In genomic region chr19:44912854-44913253, GRCh38 we compare ENCODE assay signal across 1 cellular context.
TF ChIP-seq lines count a peak whose summit lies in the region.

No MANE protein-coding gene starts in this region.

TF ChIP-seq in HepG2, 621 proteins besides CTCF, POLR2A, EP300 and RAD21 (continued from another document and continues in another):
- TF ChIP-seq PRDM15 (CRISPR knock-in tag; IDR thresholded peaks at IDR 0.05) = no peak
- no peak for TF ChIP-seq ZKSCAN8 (CRISPR knock-in tag; IDR thresholded peaks at IDR 0.05; ENCODE audit: borderline replicate concordance)
- peak in 1 of 2 experiments; percentile 60; a peak in 1 of 4 replicates for TF ChIP-seq KLF16 (CRISPR knock-in tag; IDR thresholded peaks at IDR 0.05)
- no peak for TF ChIP-seq ZNF451 (CRISPR knock-in tag; IDR thresholded peaks at IDR 0.05)
- no peak for TF ChIP-seq ZNF33A (CRISPR knock-in tag; IDR thresholded peaks at IDR 0.05; ENCODE audit: borderline replicate concordance)
- no peak for TF ChIP-seq ZSCAN22 (CRISPR knock-in tag; IDR thresholded peaks at IDR 0.05)
- peak; percentile 91 for TF ChIP-seq BCL6 (CRISPR knock-in tag; IDR thresholded peaks at IDR 0.05)
- TF ChIP-seq FUBP1 (CRISPR knock-in tag; IDR thresholded peaks at IDR 0.05; ENCODE audit: borderline replicate concordance) = no peak
- TF ChIP-seq CBX1 (IDR thresholded peaks at IDR 0.05; ENCODE audit: low read depth) = no peak
- TF ChIP-seq NR2C2 (CRISPR knock-in tag; IDR thresholded peaks at IDR 0.05; ENCODE audit: borderline replicate concordance) = peak; percentile 75
- TF ChIP-seq, protein P1, sequence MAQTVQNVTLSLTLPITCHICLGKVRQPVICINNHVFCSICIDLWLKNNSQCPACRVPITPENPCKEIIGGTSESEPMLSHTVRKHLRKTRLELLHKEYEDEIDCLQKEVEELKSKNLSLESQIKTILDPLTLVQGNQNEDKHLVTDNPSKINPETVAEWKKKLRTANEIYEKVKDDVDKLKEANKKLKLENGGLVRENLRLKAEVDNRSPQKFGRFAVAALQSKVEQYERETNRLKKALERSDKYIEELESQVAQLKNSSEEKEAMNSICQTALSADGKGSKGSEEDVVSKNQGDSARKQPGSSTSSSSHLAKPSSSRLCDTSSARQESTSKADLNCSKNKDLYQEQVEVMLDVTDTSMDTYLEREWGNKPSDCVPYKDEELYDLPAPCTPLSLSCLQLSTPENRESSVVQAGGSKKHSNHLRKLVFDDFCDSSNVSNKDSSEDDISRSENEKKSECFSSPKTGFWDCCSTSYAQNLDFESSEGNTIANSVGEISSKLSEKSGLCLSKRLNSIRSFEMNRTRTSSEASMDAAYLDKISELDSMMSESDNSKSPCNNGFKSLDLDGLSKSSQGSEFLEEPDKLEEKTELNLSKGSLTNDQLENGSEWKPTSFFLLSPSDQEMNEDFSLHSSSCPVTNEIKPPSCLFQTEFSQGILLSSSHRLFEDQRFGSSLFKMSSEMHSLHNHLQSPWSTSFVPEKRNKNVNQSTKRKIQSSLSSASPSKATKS (CRISPR knock-in tag; IDR thresholded peaks at IDR 0.05) = no peak
- no peak for TF ChIP-seq ZNF496 (CRISPR knock-in tag; IDR thresholded peaks at IDR 0.05; ENCODE audit: insufficient replicate concordance)
- no peak for TF ChIP-seq ZNF20 (CRISPR knock-in tag; IDR thresholded peaks at IDR 0.05)
- no peak for TF ChIP-seq ZNF274 (CRISPR knock-in tag; IDR thresholded peaks at IDR 0.05)
- TF ChIP-seq ZNF501 (CRISPR knock-in tag; IDR thresholded peaks at IDR 0.05) = no peak
- TF ChIP-seq, protein P2, sequence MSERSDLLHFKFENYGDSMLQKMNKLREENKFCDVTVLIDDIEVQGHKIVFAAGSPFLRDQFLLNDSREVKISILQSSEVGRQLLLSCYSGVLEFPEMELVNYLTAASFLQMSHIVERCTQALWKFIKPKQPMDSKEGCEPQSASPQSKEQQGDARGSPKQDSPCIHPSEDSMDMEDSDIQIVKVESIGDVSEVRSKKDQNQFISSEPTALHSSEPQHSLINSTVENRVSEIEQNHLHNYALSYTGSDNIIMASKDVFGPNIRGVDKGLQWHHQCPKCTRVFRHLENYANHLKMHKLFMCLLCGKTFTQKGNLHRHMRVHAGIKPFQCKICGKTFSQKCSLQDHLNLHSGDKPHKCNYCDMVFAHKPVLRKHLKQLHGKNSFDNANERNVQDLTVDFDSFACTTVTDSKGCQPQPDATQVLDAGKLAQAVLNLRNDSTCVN (CRISPR knock-in tag; IDR thresholded peaks at IDR 0.05; ENCODE audit: borderline replicate concordance) = 0 out of 2 replicates have a peak, but pooled peaks have one; percentile 48
- TF ChIP-seq SRSF9 (IDR thresholded peaks at IDR 0.05; ENCODE audit: borderline replicate concordance, insufficient read depth, low read depth, low read length, poor library complexity, severe bottlenecking) = no peak
- TF ChIP-seq IKZF5 (CRISPR knock-in tag; IDR thresholded peaks at IDR 0.05) = peak; percentile 77
- no peak for TF ChIP-seq ATM (IDR thresholded peaks at IDR 0.05; ENCODE audit: borderline replicate concordance)
- TF ChIP-seq, protein P3, sequence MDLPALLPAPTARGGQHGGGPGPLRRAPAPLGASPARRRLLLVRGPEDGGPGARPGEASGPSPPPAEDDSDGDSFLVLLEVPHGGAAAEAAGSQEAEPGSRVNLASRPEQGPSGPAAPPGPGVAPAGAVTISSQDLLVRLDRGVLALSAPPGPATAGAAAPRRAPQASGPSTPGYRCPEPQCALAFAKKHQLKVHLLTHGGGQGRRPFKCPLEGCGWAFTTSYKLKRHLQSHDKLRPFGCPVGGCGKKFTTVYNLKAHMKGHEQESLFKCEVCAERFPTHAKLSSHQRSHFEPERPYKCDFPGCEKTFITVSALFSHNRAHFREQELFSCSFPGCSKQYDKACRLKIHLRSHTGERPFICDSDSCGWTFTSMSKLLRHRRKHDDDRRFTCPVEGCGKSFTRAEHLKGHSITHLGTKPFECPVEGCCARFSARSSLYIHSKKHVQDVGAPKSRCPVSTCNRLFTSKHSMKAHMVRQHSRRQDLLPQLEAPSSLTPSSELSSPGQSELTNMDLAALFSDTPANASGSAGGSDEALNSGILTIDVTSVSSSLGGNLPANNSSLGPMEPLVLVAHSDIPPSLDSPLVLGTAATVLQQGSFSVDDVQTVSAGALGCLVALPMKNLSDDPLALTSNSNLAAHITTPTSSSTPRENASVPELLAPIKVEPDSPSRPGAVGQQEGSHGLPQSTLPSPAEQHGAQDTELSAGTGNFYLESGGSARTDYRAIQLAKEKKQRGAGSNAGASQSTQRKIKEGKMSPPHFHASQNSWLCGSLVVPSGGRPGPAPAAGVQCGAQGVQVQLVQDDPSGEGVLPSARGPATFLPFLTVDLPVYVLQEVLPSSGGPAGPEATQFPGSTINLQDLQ (CRISPR knock-in tag; IDR thresholded peaks at IDR 0.05) = no peak
- TF ChIP-seq, protein P4, sequence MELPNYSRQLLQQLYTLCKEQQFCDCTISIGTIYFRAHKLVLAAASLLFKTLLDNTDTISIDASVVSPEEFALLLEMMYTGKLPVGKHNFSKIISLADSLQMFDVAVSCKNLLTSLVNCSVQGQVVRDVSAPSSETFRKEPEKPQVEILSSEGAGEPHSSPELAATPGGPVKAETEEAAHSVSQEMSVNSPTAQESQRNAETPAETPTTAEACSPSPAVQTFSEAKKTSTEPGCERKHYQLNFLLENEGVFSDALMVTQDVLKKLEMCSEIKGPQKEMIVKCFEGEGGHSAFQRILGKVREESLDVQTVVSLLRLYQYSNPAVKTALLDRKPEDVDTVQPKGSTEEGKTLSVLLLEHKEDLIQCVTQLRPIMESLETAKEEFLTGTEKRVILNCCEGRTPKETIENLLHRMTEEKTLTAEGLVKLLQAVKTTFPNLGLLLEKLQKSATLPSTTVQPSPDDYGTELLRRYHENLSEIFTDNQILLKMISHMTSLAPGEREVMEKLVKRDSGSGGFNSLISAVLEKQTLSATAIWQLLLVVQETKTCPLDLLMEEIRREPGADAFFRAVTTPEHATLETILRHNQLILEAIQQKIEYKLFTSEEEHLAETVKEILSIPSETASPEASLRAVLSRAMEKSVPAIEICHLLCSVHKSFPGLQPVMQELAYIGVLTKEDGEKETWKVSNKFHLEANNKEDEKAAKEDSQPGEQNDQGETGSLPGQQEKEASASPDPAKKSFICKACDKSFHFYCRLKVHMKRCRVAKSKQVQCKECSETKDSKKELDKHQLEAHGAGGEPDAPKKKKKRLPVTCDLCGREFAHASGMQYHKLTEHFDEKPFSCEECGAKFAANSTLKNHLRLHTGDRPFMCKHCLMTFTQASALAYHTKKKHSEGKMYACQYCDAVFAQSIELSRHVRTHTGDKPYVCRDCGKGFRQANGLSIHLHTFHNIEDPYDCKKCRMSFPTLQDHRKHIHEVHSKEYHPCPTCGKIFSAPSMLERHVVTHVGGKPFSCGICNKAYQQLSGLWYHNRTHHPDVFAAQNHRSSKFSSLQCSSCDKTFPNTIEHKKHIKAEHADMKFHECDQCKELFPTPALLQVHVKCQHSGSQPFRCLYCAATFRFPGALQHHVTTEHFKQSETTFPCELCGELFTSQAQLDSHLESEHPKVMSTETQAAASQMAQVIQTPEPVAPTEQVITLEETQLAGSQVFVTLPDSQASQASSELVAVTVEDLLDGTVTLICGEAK (IDR thresholded peaks at IDR 0.05) = no peak
- TF ChIP-seq, protein P4 (CRISPR knock-in tag; IDR thresholded peaks at IDR 0.05) = 0 out of 2 replicates have a peak, but pooled peaks have one; percentile 21
- no peak for TF ChIP-seq DNMT1 (CRISPR knock-in tag; IDR thresholded peaks at IDR 0.05)
- TF ChIP-seq, protein P5, sequence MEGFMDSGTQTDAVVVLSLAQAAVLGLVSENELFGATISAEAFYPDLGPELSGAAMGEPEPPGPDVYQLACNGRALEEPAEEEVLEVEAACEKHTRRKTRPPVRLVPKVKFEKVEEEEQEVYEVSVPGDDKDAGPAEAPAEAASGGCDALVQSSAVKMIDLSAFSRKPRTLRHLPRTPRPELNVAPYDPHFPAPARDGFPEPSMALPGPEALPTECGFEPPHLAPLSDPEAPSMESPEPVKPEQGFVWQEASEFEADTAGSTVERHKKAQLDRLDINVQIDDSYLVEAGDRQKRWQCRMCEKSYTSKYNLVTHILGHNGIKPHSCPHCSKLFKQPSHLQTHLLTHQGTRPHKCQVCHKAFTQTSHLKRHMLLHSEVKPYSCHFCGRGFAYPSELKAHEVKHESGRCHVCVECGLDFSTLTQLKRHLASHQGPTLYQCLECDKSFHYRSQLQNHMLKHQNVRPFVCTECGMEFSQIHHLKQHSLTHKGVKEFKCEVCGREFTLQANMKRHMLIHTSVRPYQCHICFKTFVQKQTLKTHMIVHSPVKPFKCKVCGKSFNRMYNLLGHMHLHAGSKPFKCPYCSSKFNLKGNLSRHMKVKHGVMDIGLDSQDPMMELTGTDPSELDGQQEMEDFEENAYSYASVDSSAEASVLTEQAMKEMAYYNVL (CRISPR knock-in tag; IDR thresholded peaks at IDR 0.05; ENCODE audit: borderline replicate concordance) = no peak
- TF ChIP-seq, protein P6, sequence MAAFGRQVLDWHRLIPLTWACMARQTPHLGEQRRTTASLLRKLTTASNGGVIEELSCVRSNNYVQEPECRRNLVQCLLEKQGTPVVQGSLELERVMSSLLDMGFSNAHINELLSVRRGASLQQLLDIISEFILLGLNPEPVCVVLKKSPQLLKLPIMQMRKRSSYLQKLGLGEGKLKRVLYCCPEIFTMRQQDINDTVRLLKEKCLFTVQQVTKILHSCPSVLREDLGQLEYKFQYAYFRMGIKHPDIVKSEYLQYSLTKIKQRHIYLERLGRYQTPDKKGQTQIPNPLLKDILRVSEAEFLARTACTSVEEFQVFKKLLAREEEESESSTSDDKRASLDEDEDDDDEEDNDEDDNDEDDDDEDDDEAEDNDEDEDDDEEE (CRISPR knock-in tag; IDR thresholded peaks at IDR 0.05) = no peak
- TF ChIP-seq SMARCE1 (IDR thresholded peaks at IDR 0.05; ENCODE audit: borderline replicate concordance) = no peak
- TF ChIP-seq ZNF317 (CRISPR knock-in tag; IDR thresholded peaks at IDR 0.05) = no peak
- no peak for TF ChIP-seq ZBTB1 (CRISPR knock-in tag; IDR thresholded peaks at IDR 0.05; ENCODE audit: borderline replicate concordance)
